ENCODE assay signal across 8 cellular contexts in the genomic region with DNA sequence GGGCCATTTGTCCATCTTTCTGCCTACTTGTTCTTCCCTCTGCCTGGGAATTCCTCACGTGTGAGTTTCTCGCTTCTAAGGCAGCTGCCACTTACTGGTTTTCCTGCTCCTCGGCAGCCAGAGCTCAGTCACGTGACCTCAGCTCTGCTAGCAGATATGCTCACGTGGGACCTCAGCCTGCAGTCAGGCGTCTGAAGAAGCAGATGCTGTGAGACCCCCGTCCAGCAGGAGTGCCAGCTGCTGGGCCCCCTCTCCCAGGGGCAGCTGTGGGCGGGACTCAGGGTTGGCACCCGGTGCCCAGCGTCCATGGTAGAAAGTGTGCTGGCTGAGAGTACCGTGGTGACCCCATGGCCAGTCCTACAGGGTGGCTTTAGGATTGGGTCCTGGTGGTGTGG.
DNase-seq lines count a peak whose midpoint lies in the region; ATAC-seq and TF ChIP-seq lines count a peak whose summit lies in the region.

No MANE protein-coding gene starts in this region.

- no peak overlapping the region for H2BK120ac ChIP-seq in neuronal stem cell (ENCODE audit: low read depth, low read length)

- no peak overlapping the region for H3K9ac ChIP-seq in neuronal stem cell (ENCODE audit: low read depth, low read length, poor library complexity)

- CTCF ChIA-PET in activated CD4-positive, alpha-beta T cell treated with anti-CD3 and anti-CD28 coated beads for 36 hours (lab: Charles Lee) = interaction anchor here (0.6 to 1.3 kb wide), 8 partner anchors 10 to 498 kb away, joined by 3 to 5 read pairs (median 3); no protein-coding TSS in a partner anchor

- H3K4me1 Mint-ChIP-seq in activated CD4-positive, alpha-beta T cell treated with anti-CD3 and anti-CD28 coated beads for 36 hours = peaks cover 32% of the 10 kb centered on the region
- peaks cover 2% of the 10 kb centered on the region for H3K4me1 Mint-ChIP-seq in osteocyte (ENCODE audit: unreplicated experiment)

- DNase-seq in CMK (ENCODE audit: low read depth) = peak; percentile 83
- peak; percentile 54 for DNase-seq in activated CD4-positive, alpha-beta T cell treated with anti-CD3 and anti-CD28 coated beads for 36 hours
- peak; percentile 32 for DNase-seq in epithelial cell of esophagus (ENCODE audit: low read depth)
- DNase-seq in neuronal stem cell (ENCODE audit: low spot score) = no peak
- no peak for DNase-seq in osteocyte (ENCODE audit: extremely low spot score, unreplicated experiment)
- no peak for DNase-seq in mesenteric fat pad (ENCODE audit: low spot score)
- no peak for DNase-seq in NCI-H2196 treated with DMSO at 0.1 percent for 48 hours (lab: John Stamatoyannopoulos, UW; ENCODE audit: unreplicated experiment)

- intact Hi-C loops in activated CD4-positive, alpha-beta T cell treated with anti-CD3 and anti-CD28 coated beads for 36 hours (cut with DNase I, micrococcal nuclease) = loop anchor here (2.0 to 5.0 kb wide), 6 partner anchors 22 to 687 kb away; no protein-coding TSS in a partner anchor

- H3K27me3 ChIP-seq in neuronal stem cell (ENCODE audit: control insufficient read depth in 3 of 3, insufficient read depth in 3 of 3, low read depth in 1 of 3, low read length in 3 of 3) = peaks cover 0 to 7% (median 0%) of the 10 kb centered on the region in 3 experiments

- H3K23ac ChIP-seq in neuronal stem cell (ENCODE audit: low read depth, low read length, poor library complexity) = no peak overlapping the region

- H3K4me1 ChIP-seq in neuronal stem cell (ENCODE audit: control insufficient read depth in 2 of 2, insufficient read depth in 1 of 2, low read depth in 1 of 2, low read length in 2 of 2) = peaks cover under 1 to 16% of the 10 kb centered on the region in 2 donors

- H2AK5ac ChIP-seq in neuronal stem cell (ENCODE audit: low read depth, low read length) = no peak overlapping the region

- H3K4me2 ChIP-seq in neuronal stem cell (ENCODE audit: insufficient read depth, low read length, poor library complexity, severe bottlenecking) = no peak overlapping the region

- H3K36me3 ChIP-seq in neuronal stem cell (replicated peaks in 1 of 2; ENCODE audit: control insufficient read depth in 2 of 2, insufficient read depth in 2 of 2, low read length in 2 of 2) = no peaks in the 10 kb centered on the region

- peak overlapping the region; percentile 21 for H3K18ac ChIP-seq in neuronal stem cell (ENCODE audit: low read length)

- peak overlapping the region; percentile 46 for H2AFZ ChIP-seq in neuronal stem cell (ENCODE audit: low read length)

- H3K9me3 ChIP-seq in neuronal stem cell (replicated peaks in 1 of 2; ENCODE audit: control insufficient read depth in 2 of 2, insufficient read depth in 1 of 2, low read depth in 1 of 2, low read length in 2 of 2) = no peaks in the 10 kb centered on the region

- H3K4me3 Mint-ChIP-seq in activated CD4-positive, alpha-beta T cell treated with anti-CD3 and anti-CD28 coated beads for 36 hours = peak overlapping the region; percentile 15
- H3K4me3 Mint-ChIP-seq in osteocyte (ENCODE audit: unreplicated experiment) = no peak overlapping the region

- H3K4ac ChIP-seq in neuronal stem cell (ENCODE audit: low read length) = no peak overlapping the region

- H3K27ac Mint-ChIP-seq in activated CD4-positive, alpha-beta T cell treated with anti-CD3 and anti-CD28 coated beads for 36 hours = peak overlapping the region; percentile 57
- H3K27ac Mint-ChIP-seq in osteocyte (ENCODE audit: unreplicated experiment) = no peak overlapping the region

- no peak for TF ChIP-seq CTCF in epithelial cell of esophagus (IDR thresholded peaks at IDR 0.05; ENCODE audit: insufficient read depth, low read depth, low read length, missing control alignments)
- no peak for TF ChIP-seq CTCF in osteocyte (IDR thresholded peaks at IDR 0.05)

- POLR2A ChIA-PET in activated CD4-positive, alpha-beta T cell treated with anti-CD3 and anti-CD28 coated beads for 36 hours (lab: Charles Lee) = no interaction called here

- no peaks in the 10 kb centered on the region for H3K36me3 Mint-ChIP-seq in activated CD4-positive, alpha-beta T cell treated with anti-CD3 and anti-CD28 coated beads for 36 hours (ENCODE audit: low read depth)
- no peaks in the 10 kb centered on the region for H3K36me3 Mint-ChIP-seq in osteocyte (ENCODE audit: unreplicated experiment)

- peak; percentile 18 for ATAC-seq in HG03025 (IDR thresholded peaks at IDR 0.05; ENCODE audit: low FRiP score, unreplicated experiment)
- peak; percentile 17 for ATAC-seq in activated CD4-positive, alpha-beta T cell treated with anti-CD3 and anti-CD28 coated beads for 36 hours

- H3K79me1 ChIP-seq in neuronal stem cell (ENCODE audit: low read depth, low read length) = no peaks in the 10 kb centered on the region

- no peak overlapping the region for H4K91ac ChIP-seq in neuronal stem cell (ENCODE audit: low read depth, low read length, poor library complexity)

- peak overlapping the region; percentile 30 for H2BK5ac ChIP-seq in neuronal stem cell (ENCODE audit: low read length)

- no CpG with 5 or more reads among the region's 11 CpGs for WGBS in neuronal stem cell (ENCODE audit: extremely low coverage in 2 of 2, insufficient read length in 2 of 2, insufficient replicate concordance in 1 of 2), 2 donors

- peaks cover 3% of the 10 kb centered on the region for H3K27me3 Mint-ChIP-seq in activated CD4-positive, alpha-beta T cell treated with anti-CD3 and anti-CD28 coated beads for 36 hours
- peaks cover 77% of the 10 kb centered on the region for H3K27me3 Mint-ChIP-seq in osteocyte (ENCODE audit: unreplicated experiment)

- H3K14ac ChIP-seq in neuronal stem cell (ENCODE audit: low read length) = no peak overlapping the region

- no peak overlapping the region for H2BK12ac ChIP-seq in neuronal stem cell (ENCODE audit: low read length)

- H3K4me3 ChIP-seq in epithelial cell of esophagus (ENCODE audit: low read length) (no peak overlapping the region), neuronal stem cell (ENCODE audit: low read length in 2 of 2) (no peak overlapping the region)

- H4K8ac ChIP-seq in neuronal stem cell (ENCODE audit: low read depth, low read length) = no peak overlapping the region

- H2BK15ac ChIP-seq in neuronal stem cell (ENCODE audit: low read length) = no peak overlapping the region

- peaks cover 2% of the 10 kb centered on the region for H3K9me3 Mint-ChIP-seq in activated CD4-positive, alpha-beta T cell treated with anti-CD3 and anti-CD28 coated beads for 36 hours (ENCODE audit: low read depth)
- H3K9me3 Mint-ChIP-seq in osteocyte (ENCODE audit: unreplicated experiment) = no peaks in the 10 kb centered on the region

- no peak overlapping the region for H3K27ac ChIP-seq in neuronal stem cell (replicated peaks; ENCODE audit: low read length)

Comparison
In these comparisons a context has a peak if more than half of its experiments do, and no peak if none do; other contexts are left out.
1. DNase-seq: peak in CMK (single experiment), activated CD4-positive, alpha-beta T cell treated with anti-CD3 and anti-CD28 coated beads for 36 hours (single experiment) and epithelial cell of esophagus (single experiment); none in neuronal stem cell (single experiment), osteocyte (single experiment), mesenteric fat pad (single experiment) and NCI-H2196 treated with DMSO at 0.1 percent for 48 hours (single experiment).